ENCODE assay signal across 25 cellular contexts in the genomic region with DNA sequence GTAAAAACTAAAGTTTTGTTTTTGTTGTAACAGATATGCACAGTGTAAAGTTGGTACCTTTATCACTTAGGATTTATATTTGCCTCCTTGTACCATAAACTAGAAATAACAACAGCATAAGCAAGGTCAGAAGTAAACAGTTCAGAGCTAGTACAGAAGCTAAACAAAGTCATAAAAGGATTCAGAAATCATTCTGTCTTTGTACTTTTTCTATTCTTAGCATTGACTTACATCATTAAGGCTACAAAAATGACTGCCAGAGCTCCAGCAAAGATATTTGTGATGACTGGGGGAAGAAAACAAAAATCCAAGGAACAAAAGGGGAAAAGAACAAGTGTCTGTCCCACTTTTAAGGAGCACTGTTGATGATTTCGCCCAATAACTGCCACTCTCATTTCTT.
"Had no signal": no experiment of that assay in that cellular context is flagged by ENCODE, and none has a peak within 500 bp of the region (broad histone marks: within the 10 kb centered on the region; RNA-seq: fewer than 3 reads in every experiment).

No MANE protein-coding gene starts in this region.

- H3K27ac ChIP-seq: breast epithelium, colonic mucosa, dorsolateral prefrontal cortex, esophagus muscularis mucosa, neural progenitor cell, spleen, thyroid gland, upper lobe of right lung had no signal

- H3K27me3 ChIP-seq: breast epithelium, colonic mucosa, dorsolateral prefrontal cortex, esophagus muscularis mucosa, heart right ventricle, neural progenitor cell, spleen, thyroid gland, upper lobe of right lung had no signal

- H3K9ac ChIP-seq: neural progenitor cell had no signal

- H2AFZ ChIP-seq: neural progenitor cell had no signal

- DNase-seq: activated B cell treated with CpG ODN at 0.5 μM for 24 hours; activated CD4-positive, alpha-beta T cell treated with anti-CD3 and anti-CD28 coated beads for 36 hours; activated CD4-positive, alpha-beta T cell treated with anti-CD3 and anti-CD28 coated beads, Interleukin-2, amount 50 U/mL, for 48 hours; activated naive CD4-positive, alpha-beta T cell treated with Interleukin-2 at 50 U/mL for 16 hours; activated naive CD8-positive, alpha-beta T cell treated with anti-CD3 and anti-CD28 coated beads for 36 hours; activated T-cell treated with anti-CD3 and anti-CD28 coated beads, Interleukin-2, amount 50 U/mL, for 48 hours; amniotic stem cell; colonic mucosa; dorsolateral prefrontal cortex; effector memory CD8-positive, alpha-beta T cell; foreskin fibroblast; heart right ventricle; left colon; naive B cell; spleen; stimulated activated CD4-positive, alpha-beta T cell treated with anti-CD3 and anti-CD28 coated beads, Interleukin-4, amount 100 ng/mL, for 1 hour; stimulated activated naive CD8-positive, alpha-beta T cell treated with anti-CD3 and anti-CD28 coated beads, Interleukin-15, Interleukin-2, amounts not matched to agents 100 U/mL and 50 U/mL, for 24 hours; substantia nigra; T1000; thyroid gland; upper lobe of right lung had no signal

- H3K4me2 ChIP-seq: neural progenitor cell had no signal

- FAIRE-seq: keratinocyte had no signal

- ATAC-seq: activated CD4-positive, alpha-beta T cell treated with anti-CD3 and anti-CD28 coated beads for 36 hours; effector memory CD8-positive, alpha-beta T cell; left colon; stimulated activated naive CD8-positive, alpha-beta T cell treated with anti-CD3 and anti-CD28 coated beads, Interleukin-15, Interleukin-2, amounts not matched to agents 100 U/mL and 50 U/mL, for 24 hours; upper lobe of right lung had no signal

- H3K36me3 ChIP-seq: breast epithelium, colonic mucosa, esophagus muscularis mucosa, heart right ventricle, neural progenitor cell, spleen, thyroid gland, upper lobe of right lung had no signal

- H3K9me3 ChIP-seq: breast epithelium, colonic mucosa, esophagus muscularis mucosa, spleen, thyroid gland, upper lobe of right lung had no signal

- H3K4me3 ChIP-seq: breast epithelium, colonic mucosa, dorsolateral prefrontal cortex, esophagus muscularis mucosa, heart right ventricle, neural progenitor cell, spleen, thyroid gland, upper lobe of right lung had no signal

- H3K4me1 ChIP-seq: breast epithelium, colonic mucosa, neural progenitor cell, spleen, thyroid gland, upper lobe of right lung had no signal
